Comparison of ENCODE assay signal across 13 cellular contexts in genomic region chr7:128201690-128202085, GRCh38. TPM values are rescaled to one million over a fixed set of nuclear protein-coding genes. Genes with fewer than 3 reads are reported as not detected.
DNase-seq lines count a peak whose midpoint lies in the region; ATAC-seq and TF ChIP-seq lines count a peak whose summit lies in the region.
"Had no signal": no experiment of that assay in that cellular context is flagged by ENCODE, and none has a peak within 500 bp of the region (broad histone marks: within the 10 kb centered on the region; RNA-seq: fewer than 3 reads in every experiment).

No MANE protein-coding gene starts in this region.

- H3K9me3 Mint-ChIP-seq in glutamatergic neuron (ENCODE audit: unreplicated experiment), result peaks cover 10% of the 10 kb centered on the region

- H3K27ac ChIP-seq in parathyroid adenoma, result no peak overlapping the region
- H3K27ac ChIP-seq: gastrocnemius medialis, sigmoid colon had no signal

- H3K27ac Mint-ChIP-seq in T-helper 17 cell (no peak overlapping the region), glutamatergic neuron (ENCODE audit: unreplicated experiment) (no peak overlapping the region)

- H3K27me3 ChIP-seq in parathyroid adenoma (ENCODE audit: control insufficient read depth, insufficient read depth, low read length), result no peaks in the 10 kb centered on the region

- H2AFZ ChIP-seq in parathyroid adenoma, result peak overlapping the region; percentile 10

- no peak for DNase-seq in T-helper 17 cell
- no peak for DNase-seq in glutamatergic neuron
- no peak for DNase-seq in NK-92 (lab: John Stamatoyannopoulos, UW; ENCODE audit: unreplicated experiment)
- no peak for DNase-seq in SK-N-DZ (ENCODE audit: low spot score)
- DNase-seq: DMS 273 treated with DMSO at 0.1 percent for 48 hours, gastrocnemius medialis, NCI-H2081, sigmoid colon had no signal

- peak overlapping the region; percentile 73; the same call in 1 of the 2 replicates for H3K9ac ChIP-seq in ES-I3 (ENCODE audit: low read depth, low read length)
- no peak overlapping the region for H3K9ac ChIP-seq in parathyroid adenoma

- H3K4me3 Mint-ChIP-seq in T-helper 17 cell (peak overlapping the region; percentile 88), glutamatergic neuron (ENCODE audit: unreplicated experiment) (peak overlapping the region; percentile 53)

- H3K36me3 Mint-ChIP-seq in T-helper 17 cell (ENCODE audit: low read depth) (peaks cover 17% of the 10 kb centered on the region), glutamatergic neuron (ENCODE audit: unreplicated experiment) (peaks cover 18% of the 10 kb centered on the region)

- H3K4me2 ChIP-seq in parathyroid adenoma (ENCODE audit: low read length), result no peak overlapping the region

- H3K27me3 Mint-ChIP-seq in T-helper 17 cell (peaks cover 62% of the 10 kb centered on the region), glutamatergic neuron (ENCODE audit: unreplicated experiment) (peaks cover 23% of the 10 kb centered on the region)

- no peak overlapping the region for H3K4me3 ChIP-seq in parathyroid adenoma (ENCODE audit: low read depth, low read length)
- H3K4me3 ChIP-seq: lung had no signal

- no peaks in the 10 kb centered on the region for H3K79me2 ChIP-seq in parathyroid adenoma

- H3K4me1 Mint-ChIP-seq in T-helper 17 cell, result peaks cover 18% of the 10 kb centered on the region
- peaks cover 23% of the 10 kb centered on the region for H3K4me1 Mint-ChIP-seq in glutamatergic neuron (ENCODE audit: low read depth, unreplicated experiment)

- H3K9me3 ChIP-seq in ES-I3 (ENCODE audit: control insufficient read depth, insufficient read depth, low read length) (no peaks in the 10 kb centered on the region), T-helper 17 cell (ENCODE audit: control insufficient read depth, low read length, poor library complexity, severe bottlenecking) (no peaks in the 10 kb centered on the region), parathyroid adenoma (ENCODE audit: control insufficient read depth, low read length) (no peaks in the 10 kb centered on the region)
- H3K9me3 ChIP-seq: gastrocnemius medialis, sigmoid colon had no signal

- ATAC-seq in T-helper 17 cell (no peak), GM19324 (IDR thresholded peaks at IDR 0.05; ENCODE audit: low FRiP score, unreplicated experiment) (no peak)
- ATAC-seq: gastrocnemius medialis had no signal

- TF ChIP-seq CTCF in glutamatergic neuron (IDR thresholded peaks at IDR 0.05; ENCODE audit: partially characterized antibody, unreplicated experiment), result no peak
- no peak for TF ChIP-seq CTCF in parathyroid adenoma (IDR thresholded peaks at IDR 0.05)

- H3K4me1 ChIP-seq in ES-I3 (ENCODE audit: insufficient read depth, low read length) (no peaks in the 10 kb centered on the region), parathyroid adenoma (no peaks in the 10 kb centered on the region)

- no peaks in the 10 kb centered on the region for H3K36me3 ChIP-seq in ES-I3 (ENCODE audit: insufficient read depth, low read length)
- no peaks in the 10 kb centered on the region for H3K36me3 ChIP-seq in parathyroid adenoma (ENCODE audit: control insufficient read depth, insufficient read depth, low read length)
- H3K36me3 ChIP-seq: gastrocnemius medialis, sigmoid colon had no signal

RNA-seq across cellular contexts. Expression of gene LEP, which starts 39.4 kb away (rescaled TPM):
- total RNA-seq in T-helper 17 cell, result not detected
- not detected for total RNA-seq in glutamatergic neuron (ENCODE audit: unreplicated experiment)
- not detected in 2 replicates for polyA plus RNA-seq in SK-N-DZ (2014; cell fraction: cytosol; rRNA removed)
- not detected in 2 replicates for polyA plus RNA-seq in SK-N-DZ (2014; cell fraction: nucleus; rRNA removed)
- total RNA-seq: OCI-LY7 had no signal
